In genomic region chrX:155027509-155028066, GRCh38 we compare ENCODE assay signal across 8 cellular contexts. TPM values are rescaled to one million over a fixed set of nuclear protein-coding genes. Genes with fewer than 3 reads are reported as not detected.
A peak's percentile ranks its signal among the peaks of the same experiment; 100 is the strongest.
DNase-seq lines count a peak whose midpoint lies in the region; ATAC-seq and TF ChIP-seq lines count a peak whose summit lies in the region.

No MANE protein-coding gene starts in this region.

- peak overlapping the region; percentile 86 for H3K4me3 ChIP-seq in MM.1S (ENCODE audit: low read length)

- no peaks in the 10 kb centered on the region for H3K36me3 ChIP-seq in MM.1S (replicated peaks; ENCODE audit: insufficient read depth, low read length)

- DNase-seq in NCI-H146 (lab: John Stamatoyannopoulos, UW), result peak; percentile 44
- no peak for DNase-seq in NCI-H146 treated with DMSO at 0.1 percent for 48 hours (lab: John Stamatoyannopoulos, UW; ENCODE audit: unreplicated experiment)
- DNase-seq in MM.1S, result peak; percentile 34
- DNase-seq in activated B cell treated with CpG ODN at 0.5 μM for 24 hours, result no peak
- peak; percentile 88 for DNase-seq in fibroblast of peridontal ligament (ENCODE audit: extremely low read depth)
- DNase-seq in neural crest cell (ENCODE audit: low read depth, low spot score), result no peak
- DNase-seq in SHP77 treated with DMSO at 0.1 percent for 48 hours (lab: John Stamatoyannopoulos, UW), result no peak

- H3K4me2 ChIP-seq in MM.1S (ENCODE audit: low read depth, low read length), result peak overlapping the region; percentile 70

- intact Hi-C loops in activated B cell treated with CpG ODN at 0.5 μM for 24 hours (cut with micrococcal nuclease), result loop anchor here (1.0 to 5.0 kb wide), 4 partner anchors 44 to 235 kb away; partner anchors contain the start of genes BRCC3, CMC4, MTCP1 and RAB39B

- POLR2A ChIA-PET in activated B cell treated with CpG ODN at 0.5 μM for 24 hours (lab: Charles Lee), result interaction anchor here (1.4 to 2.0 kb wide), 6 partner anchors 9 to 188 kb away, joined by 3 to 14 read pairs (median 6); partner anchors contain the start of genes BRCC3 and VBP1

- no peaks in the 10 kb centered on the region for H3K4me1 ChIP-seq in MM.1S (ENCODE audit: low read length)

- peak overlapping the region; percentile 61 for H2AFZ ChIP-seq in MM.1S (ENCODE audit: low read length)

- H3K4me1 Mint-ChIP-seq in activated B cell treated with CpG ODN at 0.5 μM for 24 hours (peaks cover 21% of the 10 kb centered on the region), neural crest cell (peaks cover 19% of the 10 kb centered on the region)

- no peaks in the 10 kb centered on the region for H3K36me3 Mint-ChIP-seq in activated B cell treated with CpG ODN at 0.5 μM for 24 hours (ENCODE audit: low read depth)
- H3K36me3 Mint-ChIP-seq in neural crest cell (ENCODE audit: low read depth), result peaks cover 2% of the 10 kb centered on the region

- TF ChIP-seq CTCF in MM.1S (IDR thresholded peaks at IDR 0.05; ENCODE audit: low read length) (no peak), activated B cell treated with CpG ODN at 0.5 μM for 24 hours (IDR thresholded peaks at IDR 0.05) (no peak), neural crest cell (conservative IDR thresholded peaks at IDR 0.05) (no peak)

- no peaks in the 10 kb centered on the region for H3K27me3 ChIP-seq in MM.1S (replicated peaks; ENCODE audit: insufficient read depth, low read length)

- peaks cover 12% of the 10 kb centered on the region; the same call in 1 of the 2 replicates for H3F3A ChIP-seq in MM.1S (ENCODE audit: insufficient read depth, low read length)

- no peaks in the 10 kb centered on the region for H4K20me1 ChIP-seq in MM.1S (ENCODE audit: insufficient read depth, low read length)

- peak overlapping the region; percentile 88 for H3K9ac ChIP-seq in MM.1S (ENCODE audit: low read length)

- H3K27ac ChIP-seq in MM.1S (ENCODE audit: low read length), result peak overlapping the region; percentile 94

- CTCF ChIA-PET in activated B cell treated with CpG ODN at 0.5 μM for 24 hours (lab: Charles Lee), result interaction anchor here (1.2 to 1.4 kb wide), 3 partner anchors 28 to 43 kb away, joined by 3 to 6 read pairs (median 4); no protein-coding TSS in a partner anchor

- H3K27me3 Mint-ChIP-seq in activated B cell treated with CpG ODN at 0.5 μM for 24 hours (no peaks in the 10 kb centered on the region), neural crest cell (ENCODE audit: low read depth) (no peaks in the 10 kb centered on the region)

- H3K79me2 ChIP-seq in MM.1S (ENCODE audit: low read length), result peaks cover 34% of the 10 kb centered on the region

- H3K27ac Mint-ChIP-seq in activated B cell treated with CpG ODN at 0.5 μM for 24 hours, result peak overlapping the region; percentile 93
- peak overlapping the region; percentile 91 for H3K27ac Mint-ChIP-seq in neural crest cell (ENCODE audit: unreplicated experiment)

- H3K9me3 ChIP-seq in MM.1S (replicated peaks; ENCODE audit: insufficient read depth, low read length), result no peaks in the 10 kb centered on the region

- H3K9me3 Mint-ChIP-seq in activated B cell treated with CpG ODN at 0.5 μM for 24 hours, result no peaks in the 10 kb centered on the region
- peaks cover 2% of the 10 kb centered on the region for H3K9me3 Mint-ChIP-seq in neural crest cell

- H3K9me2 ChIP-seq in MM.1S (replicated peaks; ENCODE audit: insufficient read depth, low read length), result no peaks in the 10 kb centered on the region

- ATAC-seq in activated B cell treated with CpG ODN at 0.5 μM for 24 hours (ENCODE audit: low read depth) (no peak), HG02840 (IDR thresholded peaks at IDR 0.05; ENCODE audit: low FRiP score, unreplicated experiment) (no peak)

- peak overlapping the region; percentile 87 for H3K4me3 Mint-ChIP-seq in activated B cell treated with CpG ODN at 0.5 μM for 24 hours
- peak overlapping the region; percentile 92 for H3K4me3 Mint-ChIP-seq in neural crest cell

RNA-seq across cellular contexts. Expression of gene FUNDC2, which starts 0.9 kb away (rescaled TPM):
- total RNA-seq in activated B cell treated with CpG ODN at 0.5 μM for 24 hours, result 62.0 and 67.6 TPM in 2 replicates
- 105 and 115 TPM in 2 replicates for total RNA-seq in neural crest cell

RNA-seq across cellular contexts. Expression of gene F8, which starts 5.1 kb away (rescaled TPM):
- total RNA-seq in activated B cell treated with CpG ODN at 0.5 μM for 24 hours (1.1 and 2.0 TPM in 2 replicates), neural crest cell (2.1 and 2.3 TPM in 2 replicates)

RNA-seq across cellular contexts. Expression of gene CMC4, which starts 43.3 kb away (rescaled TPM):
- 4.7 and 5.3 TPM in 2 replicates for total RNA-seq in activated B cell treated with CpG ODN at 0.5 μM for 24 hours
- total RNA-seq in neural crest cell, result 4.3 and 7.8 TPM in 2 replicates

RNA-seq across cellular contexts. Expression of gene MTCP1, which starts 43.3 kb away (rescaled TPM):
- 19.5 and 21.2 TPM in 2 replicates for total RNA-seq in activated B cell treated with CpG ODN at 0.5 μM for 24 hours
- 10.7 and 15.3 TPM in 2 replicates for total RNA-seq in neural crest cell

RNA-seq across cellular contexts. Expression of gene BRCC3, which starts 43.7 kb away (rescaled TPM):
- total RNA-seq in activated B cell treated with CpG ODN at 0.5 μM for 24 hours, result 20.1 and 21.1 TPM in 2 replicates
- 31.4 and 36.0 TPM in 2 replicates for total RNA-seq in neural crest cell

Comparison
In these comparisons a context has a peak if more than half of its experiments do, and no peak if none do; other contexts are left out.
1. DNase-seq: peak in NCI-H146 (single experiment), MM.1S (single experiment) and fibroblast of peridontal ligament (single experiment); none in NCI-H146 treated with DMSO at 0.1 percent for 48 hours (single experiment), activated B cell treated with CpG ODN at 0.5 μM for 24 hours (single experiment), neural crest cell (single experiment) and SHP77 treated with DMSO at 0.1 percent for 48 hours (single experiment).